14 cellular contexts compared by ENCODE assay signal in the genomic region with DNA sequence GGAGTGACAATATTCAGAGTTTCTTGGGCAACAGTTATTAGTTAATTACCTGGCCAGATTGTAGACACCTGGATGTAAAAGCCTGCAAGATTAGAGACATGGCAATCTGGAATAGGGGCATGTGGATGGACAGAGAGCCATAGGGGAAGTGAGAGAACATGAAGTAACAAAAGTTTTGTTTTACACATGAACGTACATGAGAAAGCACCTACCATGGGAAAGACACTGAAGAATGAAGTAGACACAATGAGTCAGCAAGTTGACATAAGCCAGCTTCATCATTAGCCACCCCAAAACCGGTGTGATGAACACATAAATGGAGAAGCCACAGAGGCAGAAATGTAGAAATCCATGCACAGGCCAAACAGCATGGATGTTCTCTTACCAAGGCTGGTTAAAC.
DNase-seq lines count a peak whose midpoint lies in the region; ATAC-seq, FAIRE-seq and TF ChIP-seq lines count a peak whose summit lies in the region.
"Had no signal": no experiment of that assay in that cellular context is flagged by ENCODE, and none has a peak within 500 bp of the region (broad histone marks: within the 10 kb centered on the region; RNA-seq: fewer than 3 reads in every experiment).

No MANE protein-coding gene starts in this region.

- H3K4me3 ChIP-seq in bronchial epithelial cell (ENCODE audit: low read depth, low read length), result no peak overlapping the region
- H3K4me3 ChIP-seq: BLaER1 treated with 17β-estradiol and CSF1 and Interleukin-3, amounts not matched to agents 10 nM and 100 nM had no signal

- H3K27me3 ChIP-seq in bronchial epithelial cell (ENCODE audit: control insufficient read depth, insufficient read depth, low read length), result no peaks in the 10 kb centered on the region
- H3K27me3 ChIP-seq: BLaER1 treated with 17β-estradiol and CSF1 and Interleukin-3, amounts not matched to agents 10 nM and 100 nM had no signal

- H3K36me3 ChIP-seq in bronchial epithelial cell (ENCODE audit: control insufficient read depth, insufficient read depth, low read length), result no peaks in the 10 kb centered on the region
- H3K36me3 ChIP-seq: BLaER1 treated with 17β-estradiol and CSF1 and Interleukin-3, amounts not matched to agents 10 nM and 100 nM had no signal

- DNase-seq in NOMO-1 treated with DMSO at 0.1 percent for 48 hours (lab: John Stamatoyannopoulos, UW; ENCODE audit: unreplicated experiment), result peak; percentile 28
- no peak for DNase-seq in NOMO-1 (lab: John Stamatoyannopoulos, UW; ENCODE audit: unreplicated experiment in 2 of 2)
- peak; percentile 77 for DNase-seq in MV-4-11 (lab: John Stamatoyannopoulos, UW)
- DNase-seq in bronchial epithelial cell (ENCODE audit: low read depth), result peak; percentile 23
- no peak for DNase-seq in NCI-H2107 treated with DMSO at 0.1 percent for 48 hours (lab: John Stamatoyannopoulos, UW; ENCODE audit: unreplicated experiment)
- DNase-seq in HPDE6-E6E7 (ENCODE audit: extremely low spot score), result no peak
- DNase-seq: ACHN; CD4-positive, CD25-positive, alpha-beta regulatory T cell; DMS79; GOT3; H9 had no signal

- peak; percentile 69 for ATAC-seq in GM18868 (IDR thresholded peaks at IDR 0.05; ENCODE audit: unreplicated experiment)
- no peak for ATAC-seq in GM21825 (IDR thresholded peaks at IDR 0.05; ENCODE audit: unreplicated experiment)

- no peak for FAIRE-seq in bronchial epithelial cell (lab: Jason Lieb, UNC)

- no peak for TF ChIP-seq CTCF in bronchial epithelial cell (IDR thresholded peaks at IDR 0.05; ENCODE audit: insufficient read depth, low read length, severe bottlenecking)

Comparison
In these comparisons a context has a peak if more than half of its experiments do, and no peak if none do; other contexts are left out.
1. DNase-seq: peak in NOMO-1 treated with DMSO at 0.1 percent for 48 hours (single experiment), MV-4-11 (single experiment) and bronchial epithelial cell (single experiment); none in NOMO-1 (0 of 2), NCI-H2107 treated with DMSO at 0.1 percent for 48 hours (single experiment) and HPDE6-E6E7 (single experiment).